15 cellular contexts compared by ENCODE assay signal in genomic region chr16:4678596-4678995, GRCh38. TPM values are rescaled to one million over a fixed set of nuclear protein-coding genes. Genes with fewer than 3 reads are reported as not detected.
A peak's percentile ranks its signal among the peaks of the same experiment; 100 is the strongest.
DNase-seq lines count a peak whose midpoint lies in the region; ATAC-seq and TF ChIP-seq lines count a peak whose summit lies in the region.
"Had no signal": no experiment of that assay in that cellular context is flagged by ENCODE, and none has a peak within 500 bp of the region (broad histone marks: within the 10 kb centered on the region; RNA-seq: fewer than 3 reads in every experiment).

No MANE protein-coding gene starts in this region.

- intact Hi-C loops in activated CD4-positive, alpha-beta T cell treated with anti-CD3 and anti-CD28 coated beads for 36 hours (cut with DNase I, micrococcal nuclease), result loop anchor here in 1 of 2 experiments (5.0 kb wide), 1 partner anchor 51 kb away; no protein-coding TSS in a partner anchor
- intact Hi-C loops in naive thymus-derived CD4-positive, alpha-beta T cell (cut with micrococcal nuclease), result no loop called here

- H3K36me3 ChIP-seq in naive thymus-derived CD4-positive, alpha-beta T cell (ENCODE audit: control insufficient read depth in 2 of 3, insufficient read depth in 3 of 3, low read length in 3 of 3), result peaks cover 0 to 54% (median 0%) of the 10 kb centered on the region in 3 experiments

- H3K9me3 Mint-ChIP-seq in activated CD4-positive, alpha-beta T cell treated with anti-CD3 and anti-CD28 coated beads for 36 hours (ENCODE audit: low read depth), result no peaks in the 10 kb centered on the region
- H3K9me3 Mint-ChIP-seq in HFFc6, result no peaks in the 10 kb centered on the region
- no peaks in the 10 kb centered on the region for H3K9me3 Mint-ChIP-seq in activated naive CD8-positive, alpha-beta T cell treated with anti-CD3 and anti-CD28 coated beads, Interleukin-2, amount 50 U/mL, for 24 hours
- H3K9me3 Mint-ChIP-seq in naive thymus-derived CD4-positive, alpha-beta T cell, result no peaks in the 10 kb centered on the region
- H3K9me3 Mint-ChIP-seq: GM23338, memory B cell had no signal

- H3K27ac ChIP-seq in naive thymus-derived CD4-positive, alpha-beta T cell (ENCODE audit: low read depth, low read length), result no peak overlapping the region

- no peak overlapping the region for H3K4me3 ChIP-seq in naive thymus-derived CD4-positive, alpha-beta T cell (ENCODE audit: low read length)
- H3K4me3 ChIP-seq: GM23338, smooth muscle cell had no signal

- H3K27ac Mint-ChIP-seq in activated CD4-positive, alpha-beta T cell treated with anti-CD3 and anti-CD28 coated beads for 36 hours, result peak overlapping the region; percentile 26
- H3K27ac Mint-ChIP-seq in HFFc6, result peak overlapping the region; percentile 31; the same call in 1 of the 2 replicates
- peak overlapping the region; percentile 53 for H3K27ac Mint-ChIP-seq in activated naive CD8-positive, alpha-beta T cell treated with anti-CD3 and anti-CD28 coated beads, Interleukin-2, amount 50 U/mL, for 24 hours
- peak overlapping the region; percentile 57 to 98 (median 81) for H3K27ac Mint-ChIP-seq in naive thymus-derived CD4-positive, alpha-beta T cell
- H3K27ac Mint-ChIP-seq: GM23338, memory B cell had no signal

- peaks cover 19 to 28% of the 10 kb centered on the region in 2 donors for H3K4me1 ChIP-seq in naive thymus-derived CD4-positive, alpha-beta T cell (ENCODE audit: control insufficient read depth in 2 of 2, insufficient read depth in 2 of 2, low read length in 2 of 2)

- POLR2A ChIA-PET in activated CD4-positive, alpha-beta T cell treated with anti-CD3 and anti-CD28 coated beads for 36 hours (lab: Charles Lee), result no interaction called here
- POLR2A ChIA-PET in naive thymus-derived CD4-positive, alpha-beta T cell (lab: Charles Lee), result interaction anchor here (0.7 kb wide), 1 partner anchor 113 kb away, joined by 3 read pairs; no protein-coding TSS in a partner anchor

- TF ChIP-seq CTCF in HFFc6 (IDR thresholded peaks at IDR 0.05), result no peak

- H3K9me3 ChIP-seq in naive thymus-derived CD4-positive, alpha-beta T cell (ENCODE audit: control insufficient read depth in 2 of 3, low read length in 3 of 3), result no peaks in the 10 kb centered on the region

- H3K4me1 Mint-ChIP-seq in activated CD4-positive, alpha-beta T cell treated with anti-CD3 and anti-CD28 coated beads for 36 hours, result peaks cover 27% of the 10 kb centered on the region
- H3K4me1 Mint-ChIP-seq in HFFc6 (ENCODE audit: low read depth), result no peaks in the 10 kb centered on the region
- peaks cover 40% of the 10 kb centered on the region for H3K4me1 Mint-ChIP-seq in activated naive CD8-positive, alpha-beta T cell treated with anti-CD3 and anti-CD28 coated beads, Interleukin-2, amount 50 U/mL, for 24 hours
- peaks cover 31 to 41% (median 35%) of the 10 kb centered on the region in 7 donors for H3K4me1 Mint-ChIP-seq in naive thymus-derived CD4-positive, alpha-beta T cell

- H3K27me3 ChIP-seq in naive thymus-derived CD4-positive, alpha-beta T cell (ENCODE audit: control insufficient read depth in 2 of 2, insufficient read depth in 2 of 2, low read length in 2 of 2), result no peaks in the 10 kb centered on the region

- H3K36me3 Mint-ChIP-seq in activated CD4-positive, alpha-beta T cell treated with anti-CD3 and anti-CD28 coated beads for 36 hours (ENCODE audit: low read depth), result peaks cover 15% of the 10 kb centered on the region
- no peaks in the 10 kb centered on the region; the same call in 1 of the 2 replicates for H3K36me3 Mint-ChIP-seq in HFFc6 (ENCODE audit: low read depth)
- peaks cover 9% of the 10 kb centered on the region for H3K36me3 Mint-ChIP-seq in activated naive CD8-positive, alpha-beta T cell treated with anti-CD3 and anti-CD28 coated beads, Interleukin-2, amount 50 U/mL, for 24 hours (ENCODE audit: low read depth)
- H3K36me3 Mint-ChIP-seq in naive thymus-derived CD4-positive, alpha-beta T cell, result peaks cover 0 to 15% (median 2%) of the 10 kb centered on the region in 5 donors

- no peak for DNase-seq in activated CD4-positive, alpha-beta T cell treated with anti-CD3 and anti-CD28 coated beads for 36 hours
- DNase-seq in activated CD4-positive, alpha-beta T cell treated with anti-CD3 and anti-CD28 coated beads, Interleukin-2, amount 50 U/mL, for 48 hours, result no peak
- DNase-seq in HFFc6 (no peak), NCI-H2029 (lab: John Stamatoyannopoulos, UW) (no peak), activated gamma-delta T cell (lab: John Stamatoyannopoulos, UW) (no peak), SKM-1 treated with dmso at 0.1 percent for 144 hours (lab: John Stamatoyannopoulos, UW; ENCODE audit: unreplicated experiment) (no peak)
- no peak for DNase-seq in activated naive CD8-positive, alpha-beta T cell treated with anti-CD3 and anti-CD28 coated beads, Interleukin-2, amount 50 U/mL, for 24 hours
- no peak for DNase-seq in naive thymus-derived CD4-positive, alpha-beta T cell
- DNase-seq: activated CD4-positive, alpha-beta T cell treated with anti-CD3 and anti-CD28 coated beads, Interleukin-2, amount 50 U/mL, for 4 hours; dermis blood vessel endothelial cell; NCI-H1105; PC-3 had no signal

- CTCF ChIA-PET in activated CD4-positive, alpha-beta T cell treated with anti-CD3 and anti-CD28 coated beads for 36 hours (lab: Charles Lee), result no interaction called here
- CTCF ChIA-PET in naive thymus-derived CD4-positive, alpha-beta T cell (lab: Charles Lee), result interaction anchor here (0.7 kb wide), 1 partner anchor 74 kb away, joined by 3 read pairs; no protein-coding TSS in a partner anchor

- H3K27me3 Mint-ChIP-seq in activated CD4-positive, alpha-beta T cell treated with anti-CD3 and anti-CD28 coated beads for 36 hours, result no peaks in the 10 kb centered on the region
- H3K27me3 Mint-ChIP-seq in HFFc6 (ENCODE audit: insufficient read depth), result peaks cover 4% of the 10 kb centered on the region
- no peaks in the 10 kb centered on the region for H3K27me3 Mint-ChIP-seq in activated naive CD8-positive, alpha-beta T cell treated with anti-CD3 and anti-CD28 coated beads, Interleukin-2, amount 50 U/mL, for 24 hours
- H3K27me3 Mint-ChIP-seq in naive thymus-derived CD4-positive, alpha-beta T cell, result no peaks in the 10 kb centered on the region
- H3K27me3 Mint-ChIP-seq: memory B cell had no signal

- ATAC-seq in activated CD4-positive, alpha-beta T cell treated with anti-CD3 and anti-CD28 coated beads for 36 hours, result no peak
- ATAC-seq in activated naive CD8-positive, alpha-beta T cell treated with anti-CD3 and anti-CD28 coated beads, Interleukin-2, amount 50 U/mL, for 24 hours, result no peak
- no peak for ATAC-seq in naive thymus-derived CD4-positive, alpha-beta T cell
- ATAC-seq: GM23338 had no signal

- no peak overlapping the region for H3K4me3 Mint-ChIP-seq in activated CD4-positive, alpha-beta T cell treated with anti-CD3 and anti-CD28 coated beads for 36 hours
- no peak overlapping the region for H3K4me3 Mint-ChIP-seq in HFFc6
- no peak overlapping the region for H3K4me3 Mint-ChIP-seq in activated naive CD8-positive, alpha-beta T cell treated with anti-CD3 and anti-CD28 coated beads, Interleukin-2, amount 50 U/mL, for 24 hours
- H3K4me3 Mint-ChIP-seq in naive thymus-derived CD4-positive, alpha-beta T cell, result peak overlapping the region in 1 of 10 donors; percentile 38
- H3K4me3 Mint-ChIP-seq: GM23338, memory B cell had no signal

RNA-seq across cellular contexts. Expression of gene NUDT16L1, which starts 14.8 kb away (rescaled TPM):
- total RNA-seq in activated CD4-positive, alpha-beta T cell treated with anti-CD3 and anti-CD28 coated beads for 36 hours, result 10 to 100 TPM; 16.4 to 22.5 TPM
- 10 to 100 TPM; 33.2 to 41.8 (median 34.3) TPM for total RNA-seq in HFFc6 (2021; fragmentation: NEBNext Ultra II Directional; extraction: Animal tissue kit (Norgen Biotek cat#: 25700))
- 10 to 100 TPM; 42.8 to 65.4 (median 53.3) TPM for total RNA-seq in naive thymus-derived CD4-positive, alpha-beta T cell
- 100 to 1,000 TPM; 104 to 133 TPM for polyA plus RNA-seq in naive thymus-derived CD4-positive, alpha-beta T cell

RNA-seq across cellular contexts. Expression of gene MGRN1, which starts 54.0 kb away (rescaled TPM):
- 10 to 100 TPM; 65.0 to 75.4 TPM for total RNA-seq in activated CD4-positive, alpha-beta T cell treated with anti-CD3 and anti-CD28 coated beads for 36 hours
- 10 to 100 TPM; 65.8 to 81.6 (median 69.1) TPM for total RNA-seq in HFFc6 (2021; fragmentation: NEBNext Ultra II Directional; extraction: Animal tissue kit (Norgen Biotek cat#: 25700))
- 100 to 1,000 TPM in 1 of 5 experiments, 10 to 100 TPM in 4; 62.6 to 103 (median 81.2) TPM for total RNA-seq in naive thymus-derived CD4-positive, alpha-beta T cell
- 1 to 10 TPM; 4.9 to 10.0 TPM for polyA plus RNA-seq in naive thymus-derived CD4-positive, alpha-beta T cell

RNA-seq across cellular contexts. Expression of gene ANKS3, which starts 55.5 kb away (rescaled TPM):
- total RNA-seq in activated CD4-positive, alpha-beta T cell treated with anti-CD3 and anti-CD28 coated beads for 36 hours, result 10 to 100 TPM; 12.1 to 14.1 TPM
- total RNA-seq in HFFc6 (2021; fragmentation: NEBNext Ultra II Directional; extraction: Animal tissue kit (Norgen Biotek cat#: 25700)), result 10 to 100 TPM; 16.7 to 23.1 (median 19.7) TPM
- total RNA-seq in naive thymus-derived CD4-positive, alpha-beta T cell, result 10 to 100 TPM; 17.6 to 32.7 (median 25.3) TPM
- polyA plus RNA-seq in naive thymus-derived CD4-positive, alpha-beta T cell, result 1 to 10 TPM; 4.1 to 8.5 TPM

RNA-seq across cellular contexts. Expression of gene DNAAF8, which starts 55.7 kb away (rescaled TPM):
- under 1 TPM; 0.11 to 0.16 TPM for total RNA-seq in activated CD4-positive, alpha-beta T cell treated with anti-CD3 and anti-CD28 coated beads for 36 hours
- total RNA-seq in HFFc6 (2021; fragmentation: NEBNext Ultra II Directional; extraction: Animal tissue kit (Norgen Biotek cat#: 25700)), result 1 to 10 TPM; 1.1 to 2.8 (median 1.6) TPM
- under 1 TPM; 0.11 to 0.57 (median 0.27) TPM for total RNA-seq in naive thymus-derived CD4-positive, alpha-beta T cell
- under 1 TPM in 1 of 2 donors, not detected in 1; 0.31 TPM for polyA plus RNA-seq in naive thymus-derived CD4-positive, alpha-beta T cell
- total RNA-seq: smooth muscle cell had no signal

Comparison
In these comparisons a context has a peak if more than half of its experiments do, and no peak if none do; other contexts are left out.
1. H3K27ac Mint-ChIP-seq: peak in every context shown above with its lines; median percentile 81 in naive thymus-derived CD4-positive, alpha-beta T cell; 53 in activated naive CD8-positive, alpha-beta T cell treated with anti-CD3 and anti-CD28 coated beads, Interleukin-2, amount 50 U/mL, for 24 hours; 31 in HFFc6; 26 in activated CD4-positive, alpha-beta T cell treated with anti-CD3 and anti-CD28 coated beads for 36 hours.